ENCODE assay signal across 8 cellular contexts in the genomic region with DNA sequence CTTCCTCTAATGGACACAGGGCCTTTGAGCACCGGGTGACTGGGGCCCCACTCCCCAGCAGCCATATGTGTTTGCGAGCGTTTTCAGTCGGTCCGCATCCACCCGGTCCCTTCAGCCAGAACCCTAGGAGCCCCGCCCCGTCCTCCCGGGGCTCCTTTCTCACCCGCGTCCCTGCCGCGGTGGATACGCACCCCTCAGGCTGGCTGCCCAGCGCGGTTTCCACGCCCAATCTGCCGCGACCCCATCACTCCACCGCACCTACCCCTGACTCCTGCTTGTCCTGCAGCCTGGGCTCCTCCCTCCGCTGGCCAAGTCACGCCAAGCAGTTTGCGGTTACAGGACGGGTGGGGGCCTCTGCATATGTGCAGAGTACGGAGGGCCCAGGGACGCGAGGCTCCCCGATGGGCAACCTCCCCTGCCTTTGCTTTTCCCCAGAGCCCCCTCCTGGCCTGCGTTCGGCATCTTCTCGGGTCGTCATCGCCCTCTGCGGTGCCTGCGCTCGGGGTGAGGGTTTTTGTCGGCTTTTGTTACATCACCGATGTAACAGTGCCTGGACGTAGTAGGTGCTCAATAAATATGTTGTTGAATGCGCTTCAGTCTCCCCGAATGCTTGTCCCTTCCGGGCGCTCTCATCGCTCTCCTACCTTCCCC. TPM values are rescaled to one million over a fixed set of nuclear protein-coding genes. Genes with fewer than 3 reads are reported as not detected.
DNase-seq lines count a peak whose midpoint lies in the region; ATAC-seq, FAIRE-seq and TF ChIP-seq lines count a peak whose summit lies in the region.

No MANE protein-coding gene starts in this region.

- peaks cover 11% of the 10 kb centered on the region for H3K79me2 ChIP-seq in K562 (ENCODE audit: control insufficient read depth, insufficient read depth, low read length)

- intact Hi-C loops in K562 (cut with micrococcal nuclease): loop anchor here (5.0 kb wide), 2 partner anchors 70 to 150 kb away; a partner anchor contains a TSS

- TF ChIP-seq EP300 in K562 (IDR thresholded peaks at IDR 0.05; ENCODE audit: low read length): no peak

- peak overlapping the region; percentile 82 to 91 for H3K4me3 Mint-ChIP-seq in stimulated activated naive CD8-positive, alpha-beta T cell treated with anti-CD3 and anti-CD28 coated beads, Interleukin-15, amount 100 ng/mL, for 72 hours

- no peak for TF ChIP-seq CTCF in NB4 (IDR thresholded peaks at IDR 0.05; ENCODE audit: low read depth, low read length)
- 0 out of 6 replicates have a peak, but pooled peaks of 1 of the 3 experiments have one; percentile 12 for TF ChIP-seq CTCF in K562 (IDR thresholded peaks at IDR 0.05 in 2 of 3, conservative IDR thresholded peaks at IDR 0.05 in 1 of 3; ENCODE audit: insufficient read depth in 2 of 3, low read depth in 1 of 3, low read length in 3 of 3)
- no peak for TF ChIP-seq CTCF in kidney epithelial cell (IDR thresholded peaks at IDR 0.05; ENCODE audit: insufficient read depth, low read length, poor library complexity, severe bottlenecking)

- no peak for TF ChIP-seq POLR2A in NB4 (IDR thresholded peaks at IDR 0.05; ENCODE audit: extremely low read depth, insufficient read length)
- no peak for TF ChIP-seq POLR2A in K562 (conservative IDR thresholded peaks at IDR 0.05)

- peaks cover 8% of the 10 kb centered on the region for H3K27me3 Mint-ChIP-seq in stimulated activated naive CD8-positive, alpha-beta T cell treated with anti-CD3 and anti-CD28 coated beads, Interleukin-15, amount 100 ng/mL, for 72 hours

- POLR2A ChIA-PET in K562 (lab: Yijun Ruan, JAX): interaction anchor here (0.6 to 2.0 kb wide), 10 partner anchors 8 to 274 kb away, joined by 3 to 13 read pairs (median 4); no protein-coding TSS in a partner anchor

- no peaks in the 10 kb centered on the region for H3K9me1 ChIP-seq in K562 (ENCODE audit: control insufficient read depth, insufficient read depth, low read length)

- peak overlapping the region; percentile 61; the same call in 1 of the 3 replicates for H3K27ac ChIP-seq in K562 (ENCODE audit: extremely low read depth, low read depth, low read length)

- FAIRE-seq in K562 (lab: Jason Lieb, UNC): no peak

- TF ChIP-seq RAD21 in K562 (CRISPR knock-in tag; conservative IDR thresholded peaks at IDR 0.05 in 1 of 2, IDR thresholded peaks at IDR 0.05 in 1 of 2): no peak

- DNase-seq in DMS53 (lab: John Stamatoyannopoulos, UW): peak; percentile 59
- DNase-seq in DMS53 treated with DMSO at 0.1 percent for 48 hours (lab: John Stamatoyannopoulos, UW; ENCODE audit: unreplicated experiment): no peak
- DNase-seq in NB4 (ENCODE audit: low read depth): peak; percentile 61
- peak; percentile 40 to 63 (median 44) for DNase-seq in K562 (ENCODE audit: extremely low read depth in 1 of 4, low spot score in 3 of 4)
- no peak for DNase-seq in kidney epithelial cell (ENCODE audit: low read depth)
- DNase-seq in stimulated activated naive CD8-positive, alpha-beta T cell treated with anti-CD3 and anti-CD28 coated beads, Interleukin-15, amount 100 ng/mL, for 72 hours: no peak
- no peak for DNase-seq in activated gamma-delta T cell treated with Interleukin-2 at 50 U/mL for 16 hours
- DNase-seq in GOT3 (lab: John Stamatoyannopoulos, UW): no peak

- H3K4me1 ChIP-seq in K562 (replicated peaks in 1 of 2; ENCODE audit: control insufficient read depth in 2 of 2, insufficient read depth in 2 of 2, low read length in 2 of 2): peaks cover 30 to 43% of the 10 kb centered on the region in 2 experiments

- H3K9me3 ChIP-seq in K562 (replicated peaks; ENCODE audit: control insufficient read depth, insufficient read depth, low read depth, low read length): no peaks in the 10 kb centered on the region

- peaks cover 42% of the 10 kb centered on the region for H4K20me1 ChIP-seq in K562 (replicated peaks; ENCODE audit: control insufficient read depth, insufficient read depth, low read length)

- WGBS in K562 (ENCODE audit: insufficient coverage, low coverage, missing lambda C conversion rate): 4% methylated on average over 43 of the region's 44 CpGs

- H3K4me2 ChIP-seq in K562 (ENCODE audit: insufficient read depth, low read length): peak overlapping the region; percentile 81

- ATAC-seq in K562: peak; percentile 52
- peak; percentile 33 for ATAC-seq in stimulated activated naive CD8-positive, alpha-beta T cell treated with anti-CD3 and anti-CD28 coated beads, Interleukin-15, amount 100 ng/mL, for 72 hours

- no TSS peak for BruUV-seq in K562 (replicated peaks; lab: Mats Ljungman, UMichigan)

- peaks cover 94% of the 10 kb centered on the region for H3K4me1 Mint-ChIP-seq in stimulated activated naive CD8-positive, alpha-beta T cell treated with anti-CD3 and anti-CD28 coated beads, Interleukin-15, amount 100 ng/mL, for 72 hours

- peak overlapping the region; percentile 45 to 83; a peak in 3 of 4 replicates for H3K9ac ChIP-seq in K562 (ENCODE audit: insufficient read depth in 1 of 2, low read depth in 2 of 2, low read length in 2 of 2)

- no peaks in the 10 kb centered on the region for H3K27me3 ChIP-seq in K562 (ENCODE audit: control insufficient read depth in 2 of 2, insufficient read depth in 2 of 2, low read length in 2 of 2)
- H3K27me3 ChIP-seq in kidney epithelial cell (ENCODE audit: control insufficient read depth, insufficient read depth, low read length): peaks cover 37% of the 10 kb centered on the region

- CTCF ChIA-PET in K562 (lab: Yijun Ruan, JAX; ENCODE audit: low intra/inter-chr PET ratio): interaction anchor here (0.8 to 1.3 kb wide), 2 partner anchors 9 to 149 kb away, joined by 3 to 4 read pairs; no protein-coding TSS in a partner anchor

- peak overlapping the region; percentile 26 to 85 for H3K27ac Mint-ChIP-seq in stimulated activated naive CD8-positive, alpha-beta T cell treated with anti-CD3 and anti-CD28 coated beads, Interleukin-15, amount 100 ng/mL, for 72 hours

- H3K9me3 Mint-ChIP-seq in stimulated activated naive CD8-positive, alpha-beta T cell treated with anti-CD3 and anti-CD28 coated beads, Interleukin-15, amount 100 ng/mL, for 72 hours: no peaks in the 10 kb centered on the region

- in situ Hi-C loops in K562 (cut with MboI): loop anchor here (5.0 kb wide), 1 partner anchor 140 kb away; no protein-coding TSS in a partner anchor

- H3K36me3 ChIP-seq in K562 (ENCODE audit: control insufficient read depth, insufficient read depth, low read length) (peaks cover 39% of the 10 kb centered on the region), kidney epithelial cell (ENCODE audit: control insufficient read depth, insufficient read depth, low read length) (no peaks in the 10 kb centered on the region)

- peak overlapping the region; percentile 42 for H3K4me3 ChIP-seq in NB4 (ENCODE audit: low read depth, low read length)
- H3K4me3 ChIP-seq in K562: peak overlapping the region; percentile 40
- H3K4me3 ChIP-seq in kidney epithelial cell (ENCODE audit: low read depth, low read length): peak overlapping the region; percentile 46

- peak overlapping the region; percentile 91 for H2AFZ ChIP-seq in K562 (ENCODE audit: low read depth, low read length)

TF ChIP-seq in K562, 482 proteins besides CTCF, POLR2A, EP300 and RAD21 (continues in another document):
- TF ChIP-seq POLR2G (IDR thresholded peaks at IDR 0.05; ENCODE audit: low read depth, low read length) (peak; percentile 83), MTA1 (IDR thresholded peaks at IDR 0.05; ENCODE audit: borderline replicate concordance) (no peak), KDM5B (IDR thresholded peaks at IDR 0.05; ENCODE audit: insufficient replicate concordance, low read depth, low read length) (peak; percentile 13), ATF1 (CRISPR knock-in tag; IDR thresholded peaks at IDR 0.05) (no peak), ATF1 (tag; IDR thresholded peaks at IDR 0.05) (peak; percentile 27; the same call in 1 of the 2 replicates), ZFX (CRISPR knock-in tag; IDR thresholded peaks at IDR 0.05) (peak; percentile 58)

RNA-seq across cellular contexts. Expression of a gene that starts 1.0 kb away (rescaled TPM):
- 5.2 and 11.9 TPM in 2 replicates for total RNA-seq in K562 (2011; cell fraction: chromatin; rRNA removed; ENCODE audit: low replicate concordance)
- total RNA-seq in K562 (2011; cell fraction: nucleolus; rRNA removed): 8.2 and 10.0 TPM in 2 replicates
- total RNA-seq in K562 (2011; cell fraction: nucleoplasm; rRNA removed): 4.3 and 5.9 TPM in 2 replicates
- 1.1 and 1.8 TPM in 2 replicates for total RNA-seq in K562 (2014; rRNA removed)
- total RNA-seq in K562 (2014; rRNA removed; fragmentation: Illumina TruSeq; extraction: Trizol): 0.57 and 0.76 TPM in 2 replicates
- total RNA-seq in K562 (2015; rRNA removed; fragmentation: Illumina TruSeq; extraction: Trizol): 0.91 and 1.2 TPM in 2 replicates
- total RNA-seq in K562 (2021): 1.1 and 1.6 TPM in 2 replicates
- polyA plus RNA-seq in K562 (2011; rRNA removed): 2.0 and 5.3 TPM in 2 replicates
- polyA plus RNA-seq in K562 (2011; cell fraction: cytosol; rRNA removed): 4.0 and 5.6 TPM in 2 replicates
- 13.5 and 14.4 TPM in 2 replicates for polyA plus RNA-seq in K562 (2011; cell fraction: nucleus; rRNA removed)
- 1.1 and 2.9 TPM in 2 replicates for polyA plus RNA-seq in K562 (2012)
- 1.1 and 1.2 TPM in 2 replicates for polyA plus RNA-seq in K562 (2014; fragmentation: Illumina TruSeq; extraction: Trizol)
- under 1 TPM; 0.03 to 0.10 TPM for polyA plus RNA-seq in K562 (2014; fragmentation: Nextera tagmentation; extraction: Ambion mirVana)
- 0.86 and 2.0 TPM in 2 replicates for polyA plus RNA-seq in K562 (2014; rRNA removed)
- 1.8 and 2.1 TPM in 2 replicates for polyA minus RNA-seq in K562 (2011; rRNA and poly(A)+ RNA removed)
- 2.7 and 3.7 TPM in 2 replicates for polyA minus RNA-seq in K562 (2011; cell fraction: cytosol; rRNA and poly(A)+ RNA removed)
- polyA minus RNA-seq in K562 (2011; cell fraction: nucleus; rRNA and poly(A)+ RNA removed): 3.0 and 7.2 TPM in 2 replicates
- 1.1 and 1.8 TPM in 2 replicates for total RNA-seq in kidney epithelial cell

RNA-seq across cellular contexts. Expression of a gene that starts 8.9 kb away (rescaled TPM):
- 240 and 244 TPM in 2 replicates for total RNA-seq in K562 (2011; cell fraction: chromatin; rRNA removed; ENCODE audit: low replicate concordance)
- total RNA-seq in K562 (2011; cell fraction: nucleolus; rRNA removed): 381 and 382 TPM in 2 replicates
- 661 and 1,150 TPM in 2 replicates for total RNA-seq in K562 (2011; cell fraction: nucleoplasm; rRNA removed)
- total RNA-seq in K562 (2014; rRNA removed) (2,881 and 3,864 TPM in 2 replicates), K562 (2014; rRNA removed; fragmentation: Illumina TruSeq; extraction: Trizol) (1,940 and 1,970 TPM in 2 replicates), K562 (2015; rRNA removed; fragmentation: Illumina TruSeq; extraction: Trizol) (2,305 and 2,457 TPM in 2 replicates), K562 (2021) (1,177 and 1,224 TPM in 2 replicates), kidney epithelial cell (487 and 584 TPM in 2 replicates)
- polyA plus RNA-seq in K562 (2011; rRNA removed) (1,194 and 1,318 TPM in 2 replicates), K562 (2014; fragmentation: Illumina TruSeq; extraction: Trizol) (1,709 and 2,292 TPM in 2 replicates), K562 (2014; fragmentation: Nextera tagmentation; extraction: Ambion mirVana) (1,000 to 10,000 TPM; 1,939 to 2,988 TPM), K562 (2014; rRNA removed) (1,879 and 3,414 TPM in 2 replicates)
- polyA plus RNA-seq in K562 (2011; cell fraction: cytosol; rRNA removed): 365 and 561 TPM in 2 replicates
- polyA plus RNA-seq in K562 (2011; cell fraction: nucleus; rRNA removed): 725 and 1,254 TPM in 2 replicates
- 2,337 and 4,545 TPM in 2 replicates for polyA plus RNA-seq in K562 (2012)
- polyA minus RNA-seq in K562 (2011; rRNA and poly(A)+ RNA removed): 3,511 and 3,761 TPM in 2 replicates
- 663 and 692 TPM in 2 replicates for polyA minus RNA-seq in K562 (2011; cell fraction: cytosol; rRNA and poly(A)+ RNA removed)
- 149 and 306 TPM in 2 replicates for polyA minus RNA-seq in K562 (2011; cell fraction: nucleus; rRNA and poly(A)+ RNA removed)

Comparison
In these comparisons a context has a peak if more than half of its experiments do, and no peak if none do; other contexts are left out.
1. DNase-seq: peak in DMS53 (single experiment), NB4 (single experiment) and K562 (4 of 4); none in DMS53 treated with DMSO at 0.1 percent for 48 hours (single experiment), kidney epithelial cell (single experiment), stimulated activated naive CD8-positive, alpha-beta T cell treated with anti-CD3 and anti-CD28 coated beads, Interleukin-15, amount 100 ng/mL, for 72 hours (0 of 2), activated gamma-delta T cell treated with Interleukin-2 at 50 U/mL for 16 hours (single experiment) and GOT3 (single experiment).
2. Peak in every context shown above with its lines, with median percentiles within 50 percentile points of each other: H3K4me3 ChIP-seq.